ENCODE assay signal across 11 cellular contexts in genomic region chr19:50430888-50431342, GRCh38. TPM values are rescaled to one million over a fixed set of nuclear protein-coding genes. Genes with fewer than 3 reads are reported as not detected.
DNase-seq lines count a peak whose midpoint lies in the region; ATAC-seq, FAIRE-seq and TF ChIP-seq lines count a peak whose summit lies in the region.
"Had no signal": no experiment of that assay in that cellular context is flagged by ENCODE, and none has a peak within 500 bp of the region (broad histone marks: within the 10 kb centered on the region; RNA-seq: fewer than 3 reads in every experiment).

No MANE protein-coding gene starts in this region.

- H3K36me3 ChIP-seq in keratinocyte (ENCODE audit: control insufficient read depth in 2 of 2, extremely low read depth in 1 of 2, insufficient read depth in 2 of 2, low read length in 2 of 2), result no peaks in the 10 kb centered on the region

- ATAC-seq in activated T-helper 17 cell treated with anti-CD3 and anti-CD28 coated beads, Interleukin-2, amount 50 U/mL, for 72 hours (replicated peaks), result no peak
- no peak for ATAC-seq in GM18519 (IDR thresholded peaks at IDR 0.05; ENCODE audit: low FRiP score, unreplicated experiment)
- no peak for ATAC-seq in HG02970 (IDR thresholded peaks at IDR 0.05; ENCODE audit: low FRiP score, unreplicated experiment)

- DNase-seq in activated CD4-positive, alpha-beta T cell treated with anti-CD3 and anti-CD28 coated beads, Interleukin-2, amount 10 ng/mL, durations not matched to agents 7 days and 5 days, result no peak
- DNase-seq in activated CD4-positive, alpha-beta T cell treated with anti-CD3 and anti-CD28 coated beads, Interleukin-2, amount 50 U/mL, for 1 hour, result no peak
- no peak for DNase-seq in keratinocyte (ENCODE audit: low read depth, low spot score)
- no peak for DNase-seq in substantia nigra (lab: John Stamatoyannopoulos, UW)
- DNase-seq in NOMO-1 treated with dmso at 0.1 percent for 144 hours (lab: John Stamatoyannopoulos, UW; ENCODE audit: unreplicated experiment), result no peak

- peak overlapping the region; percentile 99 for H2AFZ ChIP-seq in keratinocyte (ENCODE audit: control insufficient read depth, low read length)

- peak overlapping the region; percentile 97 for H3K4me2 ChIP-seq in keratinocyte (ENCODE audit: control insufficient read depth, extremely low read depth, insufficient read depth, low read depth, low read length)

- H3K9me1 ChIP-seq in keratinocyte (ENCODE audit: control insufficient read depth, extremely low read depth, insufficient read depth, low read length), result no peaks in the 10 kb centered on the region

- H3K9me3 ChIP-seq in keratinocyte (ENCODE audit: control insufficient read depth, low read depth, low read length), result no peaks in the 10 kb centered on the region

- TF ChIP-seq CTCF in keratinocyte (optimal IDR thresholded peaks at IDR 0.05 in 1 of 3, IDR thresholded peaks at IDR 0.05 in 1 of 3, conservative IDR thresholded peaks at IDR 0.05 in 1 of 3; ENCODE audit: extremely low read depth in 1 of 3, insufficient read depth in 2 of 3, low read length in 3 of 3), result no peak

- FAIRE-seq in keratinocyte (lab: Jason Lieb, UNC), result no peak
- FAIRE-seq: frontal cortex had no signal

- H3K79me2 ChIP-seq in keratinocyte (ENCODE audit: control insufficient read depth, insufficient read depth, low read length), result no peaks in the 10 kb centered on the region

- peak overlapping the region; percentile 83 for H3K4me3 Mint-ChIP-seq in activated CD4-positive, alpha-beta T cell treated with anti-CD3 and anti-CD28 coated beads, Interleukin-2, amount 10 ng/mL, durations not matched to agents 7 days and 5 days
- H3K4me3 Mint-ChIP-seq in activated T-helper 17 cell treated with anti-CD3 and anti-CD28 coated beads, Interleukin-2, amount 50 U/mL, for 72 hours, result peak overlapping the region; percentile 87

- CTCF ChIA-PET in activated CD4-positive, alpha-beta T cell treated with anti-CD3 and anti-CD28 coated beads, Interleukin-2, amount 10 ng/mL, durations not matched to agents 7 days and 5 days (lab: Charles Lee), result interaction anchor here (0.9 to 1.3 kb wide), 2 partner anchors 16 to 74 kb away, joined by 4 read pairs; no protein-coding TSS in a partner anchor

- peak overlapping the region; percentile 52 for H3K9ac ChIP-seq in keratinocyte (ENCODE audit: control insufficient read depth, extremely low read depth, insufficient read depth, low read length)

- H3K27me3 Mint-ChIP-seq in activated CD4-positive, alpha-beta T cell treated with anti-CD3 and anti-CD28 coated beads, Interleukin-2, amount 10 ng/mL, durations not matched to agents 7 days and 5 days, result peaks cover 21% of the 10 kb centered on the region
- H3K27me3 Mint-ChIP-seq in activated T-helper 17 cell treated with anti-CD3 and anti-CD28 coated beads, Interleukin-2, amount 50 U/mL, for 72 hours, result peaks cover 13% of the 10 kb centered on the region

- POLR2A ChIA-PET in activated CD4-positive, alpha-beta T cell treated with anti-CD3 and anti-CD28 coated beads, Interleukin-2, amount 10 ng/mL, durations not matched to agents 7 days and 5 days (lab: Charles Lee), result no interaction called here

- H3K4me1 Mint-ChIP-seq in activated CD4-positive, alpha-beta T cell treated with anti-CD3 and anti-CD28 coated beads, Interleukin-2, amount 10 ng/mL, durations not matched to agents 7 days and 5 days, result peaks cover 13% of the 10 kb centered on the region
- peaks cover 3% of the 10 kb centered on the region for H3K4me1 Mint-ChIP-seq in activated T-helper 17 cell treated with anti-CD3 and anti-CD28 coated beads, Interleukin-2, amount 50 U/mL, for 72 hours

- no peaks in the 10 kb centered on the region for H4K20me1 ChIP-seq in keratinocyte (ENCODE audit: control insufficient read depth, extremely low read depth, insufficient read depth, low read length)

- peak overlapping the region; percentile 76 for H3K27ac Mint-ChIP-seq in activated CD4-positive, alpha-beta T cell treated with anti-CD3 and anti-CD28 coated beads, Interleukin-2, amount 10 ng/mL, durations not matched to agents 7 days and 5 days
- peak overlapping the region; percentile 82 for H3K27ac Mint-ChIP-seq in activated T-helper 17 cell treated with anti-CD3 and anti-CD28 coated beads, Interleukin-2, amount 50 U/mL, for 72 hours

- H3K27ac ChIP-seq in keratinocyte (ENCODE audit: control insufficient read depth, insufficient read depth, low read length), result no peak overlapping the region
- peak overlapping the region; percentile 59 for H3K27ac ChIP-seq in substantia nigra (ENCODE audit: low read depth, low read length, poor library complexity, severe bottlenecking)

- H3K4me3 ChIP-seq in keratinocyte (ENCODE audit: control insufficient read depth in 2 of 3, extremely low read depth in 1 of 3, insufficient read depth in 2 of 3, low read depth in 1 of 3, low read length in 3 of 3), result peak overlapping the region in 2 of 3 experiments; percentile 70 to 77

- H3K36me3 Mint-ChIP-seq in activated CD4-positive, alpha-beta T cell treated with anti-CD3 and anti-CD28 coated beads, Interleukin-2, amount 10 ng/mL, durations not matched to agents 7 days and 5 days (ENCODE audit: low read depth), result no peaks in the 10 kb centered on the region
- H3K36me3 Mint-ChIP-seq in activated T-helper 17 cell treated with anti-CD3 and anti-CD28 coated beads, Interleukin-2, amount 50 U/mL, for 72 hours (ENCODE audit: low read depth), result no peaks in the 10 kb centered on the region

- H3K4me1 ChIP-seq in keratinocyte (ENCODE audit: control insufficient read depth, extremely low read depth, insufficient read depth, low read length), result peaks cover 9% of the 10 kb centered on the region

- dilution Hi-C loops in keratinocyte (cut with MboI; ENCODE audit: extremely low pct_ligation_motif_present, low sequenced_read_pairs), result no loop called here

- peaks cover 14% of the 10 kb centered on the region for H3K27me3 ChIP-seq in keratinocyte (ENCODE audit: control insufficient read depth, extremely low read depth, insufficient read depth, low read length)

- H3K9me3 Mint-ChIP-seq in activated CD4-positive, alpha-beta T cell treated with anti-CD3 and anti-CD28 coated beads, Interleukin-2, amount 10 ng/mL, durations not matched to agents 7 days and 5 days, result no peaks in the 10 kb centered on the region
- H3K9me3 Mint-ChIP-seq in activated T-helper 17 cell treated with anti-CD3 and anti-CD28 coated beads, Interleukin-2, amount 50 U/mL, for 72 hours, result no peaks in the 10 kb centered on the region

RNA-seq across cellular contexts. Expression of gene MYBPC2, which starts 1.8 kb away (rescaled TPM):
- not detected for total RNA-seq in activated CD4-positive, alpha-beta T cell treated with anti-CD3 and anti-CD28 coated beads, Interleukin-2, amount 10 ng/mL, durations not matched to agents 7 days and 5 days
- 1 to 10 TPM in 1 of 2 donors, under 1 TPM in 1; 0.28 to 4.6 TPM for total RNA-seq in activated T-helper 17 cell treated with anti-CD3 and anti-CD28 coated beads, Interleukin-2, amount 50 U/mL, for 72 hours
- 0.01 TPM in 1 of 3 replicates, not detected in the others for polyA plus RNA-seq in keratinocyte
- not detected for polyA plus RNA-seq in keratinocyte (2011; ENCODE audit: low read depth)
- not detected in 2 replicates for polyA plus RNA-seq in keratinocyte (2011; cell fraction: cytosol; rRNA removed)
- polyA plus RNA-seq in keratinocyte (2011; cell fraction: nucleus; rRNA removed), result not detected in 2 replicates
- polyA plus RNA-seq in keratinocyte (2012; ENCODE audit: low replicate concordance), result not detected in 2 replicates
- not detected in 3 replicates for polyA minus RNA-seq in keratinocyte
- polyA minus RNA-seq in keratinocyte (2011; cell fraction: cytosol; rRNA and poly(A)+ RNA removed), result not detected
- not detected in 2 replicates for polyA minus RNA-seq in keratinocyte (2011; cell fraction: nucleus; rRNA and poly(A)+ RNA removed)
- total RNA-seq: frontal cortex, subcutaneous adipose tissue had no signal
- polyA plus RNA-seq: BJ had no signal

RNA-seq across cellular contexts. Expression of gene SPIB, which starts 12.2 kb away (rescaled TPM):
- total RNA-seq in activated CD4-positive, alpha-beta T cell treated with anti-CD3 and anti-CD28 coated beads, Interleukin-2, amount 10 ng/mL, durations not matched to agents 7 days and 5 days, result under 1 TPM; 0.48 to 0.50 TPM
- 1 to 10 TPM; 1.9 to 2.4 TPM for total RNA-seq in activated T-helper 17 cell treated with anti-CD3 and anti-CD28 coated beads, Interleukin-2, amount 50 U/mL, for 72 hours
- polyA plus RNA-seq in keratinocyte, result 0.10 TPM in 1 of 3 replicates, not detected in the others
- polyA plus RNA-seq in keratinocyte (2011; ENCODE audit: low read depth), result not detected
- not detected in 2 replicates for polyA plus RNA-seq in keratinocyte (2011; cell fraction: cytosol; rRNA removed)
- polyA plus RNA-seq in keratinocyte (2011; cell fraction: nucleus; rRNA removed), result not detected in 2 replicates
- 0.07 TPM in 1 of 2 replicates, not detected in the other for polyA plus RNA-seq in keratinocyte (2012; ENCODE audit: low replicate concordance)
- not detected in 3 replicates for polyA minus RNA-seq in keratinocyte
- polyA minus RNA-seq in keratinocyte (2011; cell fraction: cytosol; rRNA and poly(A)+ RNA removed), result not detected
- polyA minus RNA-seq in keratinocyte (2011; cell fraction: nucleus; rRNA and poly(A)+ RNA removed), result not detected in 2 replicates
- total RNA-seq: subcutaneous adipose tissue had no signal
- polyA plus RNA-seq: BJ had no signal

RNA-seq across cellular contexts. Expression of gene EMC10, which starts 45.4 kb away (rescaled TPM):
- total RNA-seq in activated CD4-positive, alpha-beta T cell treated with anti-CD3 and anti-CD28 coated beads, Interleukin-2, amount 10 ng/mL, durations not matched to agents 7 days and 5 days, result 10 to 100 TPM; 57.8 to 64.9 TPM
- 10 to 100 TPM; 31.3 to 57.8 TPM for total RNA-seq in activated T-helper 17 cell treated with anti-CD3 and anti-CD28 coated beads, Interleukin-2, amount 50 U/mL, for 72 hours
- polyA plus RNA-seq in keratinocyte, result 26.7 to 36.9 TPM (median 32.3 TPM) in 3 replicates
- polyA plus RNA-seq in keratinocyte (2011; ENCODE audit: low read depth), result 3.7 TPM
- 14.3 and 30.6 TPM in 2 replicates for polyA plus RNA-seq in keratinocyte (2011; cell fraction: cytosol; rRNA removed)
- polyA plus RNA-seq in keratinocyte (2011; cell fraction: nucleus; rRNA removed), result 35.0 and 40.0 TPM in 2 replicates
- polyA plus RNA-seq in keratinocyte (2012; ENCODE audit: low replicate concordance), result 16.5 and 49.2 TPM in 2 replicates
- 9.3 to 22.8 TPM (median 9.6 TPM) in 3 replicates for polyA minus RNA-seq in keratinocyte
- polyA minus RNA-seq in keratinocyte (2011; cell fraction: cytosol; rRNA and poly(A)+ RNA removed), result 52.6 TPM
- polyA minus RNA-seq in keratinocyte (2011; cell fraction: nucleus; rRNA and poly(A)+ RNA removed), result 23.0 and 29.8 TPM in 2 replicates

RNA-seq across cellular contexts. Expression of gene GARIN5A, which starts 45.7 kb away (rescaled TPM):
- total RNA-seq in activated CD4-positive, alpha-beta T cell treated with anti-CD3 and anti-CD28 coated beads, Interleukin-2, amount 10 ng/mL, durations not matched to agents 7 days and 5 days, result not detected
- total RNA-seq in activated T-helper 17 cell treated with anti-CD3 and anti-CD28 coated beads, Interleukin-2, amount 50 U/mL, for 72 hours, result 1 to 10 TPM in 1 of 2 donors, under 1 TPM in 1; 0.39 to 1.2 TPM
- 0.37 to 0.83 TPM (median 0.64 TPM) in 3 replicates for polyA plus RNA-seq in keratinocyte
- polyA plus RNA-seq in keratinocyte (2011; ENCODE audit: low read depth), result not detected
- 0.51 and 1.8 TPM in 2 replicates for polyA plus RNA-seq in keratinocyte (2011; cell fraction: cytosol; rRNA removed)
- polyA plus RNA-seq in keratinocyte (2011; cell fraction: nucleus; rRNA removed), result 0.66 and 1.4 TPM in 2 replicates
- polyA plus RNA-seq in keratinocyte (2012; ENCODE audit: low replicate concordance), result 1.0 and 1.9 TPM in 2 replicates
- 0.23 to 4.1 TPM (median 0.51 TPM) in 3 replicates for polyA minus RNA-seq in keratinocyte
- 2.1 TPM for polyA minus RNA-seq in keratinocyte (2011; cell fraction: cytosol; rRNA and poly(A)+ RNA removed)
- polyA minus RNA-seq in keratinocyte (2011; cell fraction: nucleus; rRNA and poly(A)+ RNA removed), result 0.42 TPM in 1 of 2 replicates, not detected in the other
- total RNA-seq: subcutaneous adipose tissue had no signal

RNA-seq across cellular contexts. Expression of gene POLD1, which starts 46.8 kb away (rescaled TPM):
- total RNA-seq in activated CD4-positive, alpha-beta T cell treated with anti-CD3 and anti-CD28 coated beads, Interleukin-2, amount 10 ng/mL, durations not matched to agents 7 days and 5 days, result 100 to 1,000 TPM; 156 to 167 TPM
- 100 to 1,000 TPM; 146 to 202 TPM for total RNA-seq in activated T-helper 17 cell treated with anti-CD3 and anti-CD28 coated beads, Interleukin-2, amount 50 U/mL, for 72 hours
- 8.7 to 12.2 TPM (median 10.7 TPM) in 3 replicates for polyA plus RNA-seq in keratinocyte
- 15.2 TPM for polyA plus RNA-seq in keratinocyte (2011; ENCODE audit: low read depth)
- polyA plus RNA-seq in keratinocyte (2011; cell fraction: cytosol; rRNA removed), result 3.7 and 12.7 TPM in 2 replicates
- 17.9 and 25.8 TPM in 2 replicates for polyA plus RNA-seq in keratinocyte (2011; cell fraction: nucleus; rRNA removed)
- polyA plus RNA-seq in keratinocyte (2012; ENCODE audit: low replicate concordance), result 12.0 and 30.2 TPM in 2 replicates
- 13.6 to 35.0 TPM (median 17.4 TPM) in 3 replicates for polyA minus RNA-seq in keratinocyte
- polyA minus RNA-seq in keratinocyte (2011; cell fraction: cytosol; rRNA and poly(A)+ RNA removed), result 40.7 TPM
- polyA minus RNA-seq in keratinocyte (2011; cell fraction: nucleus; rRNA and poly(A)+ RNA removed), result 15.3 and 24.7 TPM in 2 replicates
